ENCODE assay signal across 26 cellular contexts in the genomic region with DNA sequence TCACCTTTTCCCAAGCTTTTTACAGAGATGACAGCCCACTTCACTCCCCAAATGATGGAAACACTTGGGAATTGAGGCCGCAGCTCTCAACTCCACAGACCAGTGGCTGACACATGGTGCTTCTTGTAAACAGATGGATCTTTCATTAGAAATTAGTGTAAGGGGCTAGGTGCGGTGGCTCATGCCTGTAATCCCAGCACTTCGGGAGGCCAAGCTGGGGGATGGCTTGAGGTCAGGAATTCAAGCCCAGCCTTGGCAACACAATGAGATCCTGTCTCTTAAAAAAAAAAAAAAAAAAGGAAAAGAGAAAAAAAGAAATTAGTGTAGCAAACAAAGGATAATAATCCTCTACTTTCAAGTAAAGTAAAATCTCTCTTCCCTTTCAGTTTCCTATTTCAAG. TPM values are rescaled to one million over a fixed set of nuclear protein-coding genes. Genes with fewer than 3 reads are reported as not detected.
"Had no signal": no experiment of that assay in that cellular context is flagged by ENCODE, and none has a peak within 500 bp of the region (broad histone marks: within the 10 kb centered on the region; RNA-seq: fewer than 3 reads in every experiment).

No MANE protein-coding gene starts in this region.

- H3K36me3 Mint-ChIP-seq: activated naive CD4-positive, alpha-beta T cell treated with anti-CD3 and anti-CD28 coated beads, Interleukin-2, amount 10 ng/mL, durations not matched to agents 7 days and 5 days had no signal

- H3K27ac Mint-ChIP-seq: activated CD4-positive, alpha-beta T cell treated with anti-CD3 and anti-CD28 coated beads, Interleukin-2, amount 10 ng/mL, durations not matched to agents 7 days and 5 days; activated naive CD4-positive, alpha-beta T cell treated with anti-CD3 and anti-CD28 coated beads, Interleukin-2, amount 10 ng/mL, durations not matched to agents 7 days and 5 days; stimulated activated naive CD8-positive, alpha-beta T cell treated with anti-CD3 and anti-CD28 coated beads, Interleukin-15, amount 100 ng/mL, for 72 hours had no signal

- DNase-seq: activated CD4-positive, alpha-beta T cell treated with anti-CD3 and anti-CD28 coated beads, Interleukin-2, amount 10 ng/mL, durations not matched to agents 7 days and 5 days; activated CD4-positive, CD25-positive, alpha-beta regulatory T cell; activated CD8-positive, alpha-beta memory T cell treated with anti-CD3 and anti-CD28 coated beads for 24 hours; activated CD8-positive, alpha-beta memory T cell treated with anti-CD3 and anti-CD28 coated beads, Interleukin-2, amount 50 U/mL, for 48 hours; activated effector memory CD4-positive, alpha-beta T cell treated with Interleukin-2 at 50 U/mL for 16 hours; activated naive CD4-positive, alpha-beta T cell treated with anti-CD3 and anti-CD28 coated beads, Interleukin-2, amount 10 ng/mL, durations not matched to agents 7 days and 5 days; activated T-cell treated with anti-CD3 and anti-CD28 coated beads, Interleukin-2, amount 50 U/mL, for 48 hours; adrenal gland; effector CD8-positive, alpha-beta T cell; foreskin keratinocyte; head of caudate nucleus; left lung; midbrain; ovary; psoas muscle; right cardiac atrium; small intestine; stimulated activated CD4-positive, alpha-beta T cell treated with anti-CD3 and anti-CD28 coated beads, Interleukin-15, amount 100 ng/mL, for 24 hours; stimulated activated CD4-positive, alpha-beta T cell treated with anti-CD3 and anti-CD28 coated beads, Interleukin-2, amount 100 ng/mL, for 48 hours; stimulated activated naive CD8-positive, alpha-beta T cell treated with anti-CD3 and anti-CD28 coated beads, Interleukin-15, amount 100 ng/mL, for 72 hours; trophoblast cell had no signal

- H3K27me3 Mint-ChIP-seq: stimulated activated naive CD8-positive, alpha-beta T cell treated with anti-CD3 and anti-CD28 coated beads, Interleukin-15, amount 100 ng/mL, for 72 hours had no signal

- H3K9me3 Mint-ChIP-seq: activated naive CD4-positive, alpha-beta T cell treated with anti-CD3 and anti-CD28 coated beads, Interleukin-2, amount 10 ng/mL, durations not matched to agents 7 days and 5 days; stimulated activated naive CD8-positive, alpha-beta T cell treated with anti-CD3 and anti-CD28 coated beads, Interleukin-15, amount 100 ng/mL, for 72 hours had no signal

- H3K9me3 ChIP-seq: adrenal gland, left lung, ovary, psoas muscle had no signal

- ATAC-seq: foreskin keratinocyte; left lung; psoas muscle; right cardiac atrium; stimulated activated naive CD8-positive, alpha-beta T cell treated with anti-CD3 and anti-CD28 coated beads, Interleukin-15, amount 100 ng/mL, for 72 hours had no signal

- H3K4me3 Mint-ChIP-seq: activated CD4-positive, alpha-beta T cell treated with anti-CD3 and anti-CD28 coated beads, Interleukin-2, amount 10 ng/mL, durations not matched to agents 7 days and 5 days had no signal

- H3K36me3 ChIP-seq: adrenal gland, left lung, ovary had no signal

- H3K27me3 ChIP-seq: left lung, ovary had no signal

- H3K4me3 ChIP-seq: adrenal gland, left lung, ovary, psoas muscle had no signal

- H3K27ac ChIP-seq: adrenal gland, foreskin keratinocyte, left lung, ovary, psoas muscle had no signal

RNA-seq across cellular contexts. Expression of a gene that starts 15.7 kb away (rescaled TPM):
- total RNA-seq: activated CD4-positive, alpha-beta T cell treated with anti-CD3 and anti-CD28 coated beads, Interleukin-2, amount 10 ng/mL, durations not matched to agents 7 days and 5 days; adrenal gland; cerebellum; fibroblast of lung; foreskin keratinocyte; kidney epithelial cell; left lung; lung microvascular endothelial cell; ovary; psoas muscle; right cardiac atrium; temporal lobe had no signal
